8 cellular contexts compared by ENCODE assay signal in genomic region chr5:39015743-39016586, GRCh38. TPM values are rescaled to one million over a fixed set of nuclear protein-coding genes. Genes with fewer than 3 reads are reported as not detected.
A peak's percentile ranks its signal among the peaks of the same experiment; 100 is the strongest.
DNase-seq lines count a peak whose midpoint lies in the region; ATAC-seq lines count a peak whose summit lies in the region.

No MANE protein-coding gene starts in this region.

- peak overlapping the region; percentile 4 for H3K27ac Mint-ChIP-seq in activated T-helper 2 cell treated with anti-CD3 and anti-CD28 coated beads, Interferon-gamma antibody, Interleukin-2, Interleukin-4, amounts not matched to agents 10 μg/mL and 5 μg/mL and 100 μg/mL, durations not matched to agents 14 hours and 24 hours and 36 hours
- peak overlapping the region; percentile 71 for H3K27ac Mint-ChIP-seq in stimulated activated naive CD8-positive, alpha-beta T cell treated with anti-CD3 and anti-CD28 coated beads, Interleukin-15, Interleukin-2, amounts not matched to agents 100 ng/mL and 50 ng/mL, for 24 hours

- intact Hi-C loops in activated T-helper 2 cell treated with anti-CD3 and anti-CD28 coated beads, Interferon-gamma antibody, Interleukin-2, Interleukin-4, amounts not matched to agents 10 μg/mL and 5 μg/mL and 100 μg/mL, durations not matched to agents 14 hours and 24 hours and 36 hours (cut with micrococcal nuclease): no loop called here
- intact Hi-C loops in left ventricle myocardium superior (cut with micrococcal nuclease): no loop called here

- H3K27me3 Mint-ChIP-seq in activated T-helper 2 cell treated with anti-CD3 and anti-CD28 coated beads, Interferon-gamma antibody, Interleukin-2, Interleukin-4, amounts not matched to agents 10 μg/mL and 5 μg/mL and 100 μg/mL, durations not matched to agents 14 hours and 24 hours and 36 hours (ENCODE audit: low read depth): no peaks in the 10 kb centered on the region
- H3K27me3 Mint-ChIP-seq in stimulated activated naive CD8-positive, alpha-beta T cell treated with anti-CD3 and anti-CD28 coated beads, Interleukin-15, Interleukin-2, amounts not matched to agents 100 ng/mL and 50 ng/mL, for 24 hours: no peaks in the 10 kb centered on the region

- peak; percentile 67 for ATAC-seq in left ventricle myocardium superior
- ATAC-seq in GM19023 (IDR thresholded peaks at IDR 0.05; ENCODE audit: unreplicated experiment): no peak
- ATAC-seq in GM18907 (IDR thresholded peaks at IDR 0.05; ENCODE audit: unreplicated experiment): no peak

- H3K4me3 Mint-ChIP-seq in activated T-helper 2 cell treated with anti-CD3 and anti-CD28 coated beads, Interferon-gamma antibody, Interleukin-2, Interleukin-4, amounts not matched to agents 10 μg/mL and 5 μg/mL and 100 μg/mL, durations not matched to agents 14 hours and 24 hours and 36 hours (ENCODE audit: low read depth): no peak overlapping the region
- H3K4me3 Mint-ChIP-seq in stimulated activated naive CD8-positive, alpha-beta T cell treated with anti-CD3 and anti-CD28 coated beads, Interleukin-15, Interleukin-2, amounts not matched to agents 100 ng/mL and 50 ng/mL, for 24 hours: no peak overlapping the region

- DNase-seq in DMS 273 (lab: John Stamatoyannopoulos, UW; ENCODE audit: unreplicated experiment): peak; percentile 38
- DNase-seq in DMS 273 treated with DMSO at 0.1 percent for 48 hours (lab: John Stamatoyannopoulos, UW): no peak
- no peak for DNase-seq in activated T-helper 2 cell treated with anti-CD3 and anti-CD28 coated beads, Interferon-gamma antibody, Interleukin-2, Interleukin-4, amounts not matched to agents 10 μg/mL and 5 μg/mL and 100 μg/mL, durations not matched to agents 14 hours and 24 hours and 36 hours (ENCODE audit: low spot score)
- no peak for DNase-seq in left ventricle myocardium superior
- DNase-seq in SW480 (ENCODE audit: low spot score): no peak

- H3K36me3 Mint-ChIP-seq in activated T-helper 2 cell treated with anti-CD3 and anti-CD28 coated beads, Interferon-gamma antibody, Interleukin-2, Interleukin-4, amounts not matched to agents 10 μg/mL and 5 μg/mL and 100 μg/mL, durations not matched to agents 14 hours and 24 hours and 36 hours (ENCODE audit: low read depth): peaks cover 75% of the 10 kb centered on the region
- peaks cover 68% of the 10 kb centered on the region for H3K36me3 Mint-ChIP-seq in stimulated activated naive CD8-positive, alpha-beta T cell treated with anti-CD3 and anti-CD28 coated beads, Interleukin-15, Interleukin-2, amounts not matched to agents 100 ng/mL and 50 ng/mL, for 24 hours (ENCODE audit: low read depth)

- peaks cover 24% of the 10 kb centered on the region for H3K9me3 Mint-ChIP-seq in activated T-helper 2 cell treated with anti-CD3 and anti-CD28 coated beads, Interferon-gamma antibody, Interleukin-2, Interleukin-4, amounts not matched to agents 10 μg/mL and 5 μg/mL and 100 μg/mL, durations not matched to agents 14 hours and 24 hours and 36 hours
- peaks cover 13% of the 10 kb centered on the region for H3K9me3 Mint-ChIP-seq in stimulated activated naive CD8-positive, alpha-beta T cell treated with anti-CD3 and anti-CD28 coated beads, Interleukin-15, Interleukin-2, amounts not matched to agents 100 ng/mL and 50 ng/mL, for 24 hours

- H3K4me1 Mint-ChIP-seq in activated T-helper 2 cell treated with anti-CD3 and anti-CD28 coated beads, Interferon-gamma antibody, Interleukin-2, Interleukin-4, amounts not matched to agents 10 μg/mL and 5 μg/mL and 100 μg/mL, durations not matched to agents 14 hours and 24 hours and 36 hours (ENCODE audit: low read depth): peaks cover 20% of the 10 kb centered on the region
- peaks cover 33% of the 10 kb centered on the region for H3K4me1 Mint-ChIP-seq in stimulated activated naive CD8-positive, alpha-beta T cell treated with anti-CD3 and anti-CD28 coated beads, Interleukin-15, Interleukin-2, amounts not matched to agents 100 ng/mL and 50 ng/mL, for 24 hours (ENCODE audit: low read depth)

RNA-seq across cellular contexts. Expression of gene RICTOR, which starts 58.2 kb away (rescaled TPM):
- total RNA-seq in activated T-helper 2 cell treated with anti-CD3 and anti-CD28 coated beads, Interferon-gamma antibody, Interleukin-2, Interleukin-4, amounts not matched to agents 10 μg/mL and 5 μg/mL and 100 μg/mL, durations not matched to agents 14 hours and 24 hours and 36 hours: 28.2 and 29.8 TPM in 2 replicates
- 27.5 TPM for total RNA-seq in left ventricle myocardium superior
